Comparison of ENCODE assay signal across 24 cellular contexts in genomic region chr15:31503256-31503655, GRCh38.
"Had no signal": no experiment of that assay in that cellular context is flagged by ENCODE, and none has a peak within 500 bp of the region (broad histone marks: within the 10 kb centered on the region; RNA-seq: fewer than 3 reads in every experiment).

No MANE protein-coding gene starts in this region.

- H3K9me3 ChIP-seq: esophagus squamous epithelium, gastrocnemius medialis, mucosa of descending colon, tibial nerve, uterus had no signal

- DNase-seq: activated B cell treated with CpG ODN at 0.5 μM for 24 hours; activated CD4-positive, alpha-beta T cell treated with anti-CD3 and anti-CD28 coated beads for 36 hours; activated CD4-positive, alpha-beta T cell treated with anti-CD3 and anti-CD28 coated beads, Interleukin-2, amount 50 U/mL, for 4 hours; activated gamma-delta T cell; activated T-cell treated with anti-CD3 and anti-CD28 coated beads for 4 hours; aorta; esophagus squamous epithelium; hippocampal formation; mucosa of descending colon; naive B cell; nucleus accumbens; small intestine; stimulated activated CD4-positive, alpha-beta T cell treated with anti-CD3 and anti-CD28 coated beads, Interleukin-2, amount 100 ng/mL, for 24 hours; stimulated activated CD8-positive, alpha-beta memory T cell treated with anti-CD3 and anti-CD28 coated beads, Interleukin-4, amount 100 ng/mL, for 48 hours; T-cell; uterus had no signal

- H3K36me3 Mint-ChIP-seq: activated naive CD4-positive, alpha-beta T cell treated with anti-CD3 and anti-CD28 coated beads, Interleukin-2, amount 50 U/mL, for 24 hours; memory B cell; naive B cell; T-cell had no signal

- H3K4me3 ChIP-seq: dorsolateral prefrontal cortex, esophagus squamous epithelium, gastrocnemius medialis, mucosa of descending colon, tibial nerve, uterus had no signal

- H3K27ac Mint-ChIP-seq: activated B cell treated with CpG ODN at 0.5 μM for 24 hours; activated CD4-positive, alpha-beta T cell treated with anti-CD3 and anti-CD28 coated beads for 36 hours; activated naive CD4-positive, alpha-beta T cell treated with anti-CD3 and anti-CD28 coated beads, Interleukin-2, amount 50 U/mL, for 24 hours; brain; memory B cell; stimulated activated naive CD8-positive, alpha-beta T cell treated with anti-CD3 and anti-CD28 coated beads, Interleukin-15, Interleukin-2, amounts not matched to agents 100 ng/mL and 50 ng/mL, for 24 hours; T-cell had no signal

- H3K27ac ChIP-seq: esophagus squamous epithelium, gastrocnemius medialis, tibial nerve, uterus had no signal

- H3K4me1 ChIP-seq: gastrocnemius medialis, tibial nerve, uterus had no signal

- H3K4me1 Mint-ChIP-seq: activated B cell treated with CpG ODN at 0.5 μM for 24 hours; activated CD4-positive, alpha-beta T cell treated with anti-CD3 and anti-CD28 coated beads for 36 hours; brain; memory B cell had no signal

- H3K36me3 ChIP-seq: esophagus squamous epithelium, gastrocnemius medialis, uterus had no signal

- H3K4me3 Mint-ChIP-seq: activated B cell treated with CpG ODN at 0.5 μM for 24 hours; activated CD4-positive, alpha-beta T cell treated with anti-CD3 and anti-CD28 coated beads for 36 hours; activated naive CD4-positive, alpha-beta T cell treated with anti-CD3 and anti-CD28 coated beads, Interleukin-2, amount 50 U/mL, for 24 hours; brain; memory B cell; naive B cell; stimulated activated naive CD8-positive, alpha-beta T cell treated with anti-CD3 and anti-CD28 coated beads, Interleukin-15, Interleukin-2, amounts not matched to agents 100 ng/mL and 50 ng/mL, for 24 hours; T-cell had no signal

- H3K27me3 ChIP-seq: dorsolateral prefrontal cortex, esophagus squamous epithelium, gastrocnemius medialis, tibial nerve, uterus had no signal

- H3K9me3 Mint-ChIP-seq: activated naive CD4-positive, alpha-beta T cell treated with anti-CD3 and anti-CD28 coated beads, Interleukin-2, amount 50 U/mL, for 24 hours; brain; memory B cell had no signal

- ATAC-seq: activated CD4-positive, alpha-beta T cell treated with anti-CD3 and anti-CD28 coated beads for 36 hours; gastrocnemius medialis; mucosa of descending colon; sciatic nerve; T-cell had no signal
